In genomic region chr11:75814369-75814685, GRCh38 we compare ENCODE assay signal across 8 cellular contexts. TPM values are rescaled to one million over a fixed set of nuclear protein-coding genes. Genes with fewer than 3 reads are reported as not detected.
DNase-seq lines count a peak whose midpoint lies in the region; ATAC-seq, FAIRE-seq and TF ChIP-seq lines count a peak whose summit lies in the region.

No MANE protein-coding gene starts in this region.

- TF ChIP-seq POLR2A in GM12891 (IDR thresholded peaks at IDR 0.05; ENCODE audit: low read depth, low read length): no peak

- 2% methylated on average over 13 of the region's 13 CpGs for WGBS in hepatocyte (ENCODE audit: low lambda C conversion rate, missing lambda C conversion rate)

- H3K4me3 Mint-ChIP-seq in CD14-positive monocyte: peak overlapping the region in 1 of 2 donors; percentile 97
- no peak overlapping the region for H3K4me3 Mint-ChIP-seq in stimulated activated effector memory CD8-positive, alpha-beta T cell treated with anti-CD3 and anti-CD28 coated beads, Interleukin-12 subunit alpha, Interleukin-12 subunit beta, amount 100 ng/mL, for 72 hours

- H3K4me3 ChIP-seq in WI38 (ENCODE audit: low read depth, low read length): peak overlapping the region; percentile 89
- H3K4me3 ChIP-seq in hepatocyte: peak overlapping the region; percentile 13

- no peaks in the 10 kb centered on the region for H3K36me3 ChIP-seq in hepatocyte (replicated peaks; ENCODE audit: insufficient read depth, low read depth)

- no peak for FAIRE-seq in GM12891 (lab: Jason Lieb, UNC)

- peaks cover 19% of the 10 kb centered on the region for H3K4me1 ChIP-seq in hepatocyte (ENCODE audit: insufficient read depth)

- peak overlapping the region; percentile 50 for H2AFZ ChIP-seq in hepatocyte

- peaks cover 0 to 3% of the 10 kb centered on the region in 2 donors for H3K36me3 Mint-ChIP-seq in CD14-positive monocyte
- peaks cover 9% of the 10 kb centered on the region for H3K36me3 Mint-ChIP-seq in stimulated activated effector memory CD8-positive, alpha-beta T cell treated with anti-CD3 and anti-CD28 coated beads, Interleukin-12 subunit alpha, Interleukin-12 subunit beta, amount 100 ng/mL, for 72 hours

- no peaks in the 10 kb centered on the region for H3K27me3 ChIP-seq in hepatocyte

- intact Hi-C loops in CD14-positive monocyte (cut with micrococcal nuclease): loop anchor here in 1 of 2 donors (5.0 kb wide), 1 partner anchor 42 kb away; no protein-coding TSS in a partner anchor

- H3K9me2 ChIP-seq in hepatocyte (replicated peaks; ENCODE audit: insufficient read depth): no peaks in the 10 kb centered on the region

- H3K9me3 Mint-ChIP-seq in CD14-positive monocyte: peaks cover 0 to 3% (median 0%) of the 10 kb centered on the region in 7 donors
- no peaks in the 10 kb centered on the region for H3K9me3 Mint-ChIP-seq in stimulated activated effector memory CD8-positive, alpha-beta T cell treated with anti-CD3 and anti-CD28 coated beads, Interleukin-12 subunit alpha, Interleukin-12 subunit beta, amount 100 ng/mL, for 72 hours

- H4K20me1 ChIP-seq in hepatocyte (ENCODE audit: insufficient read depth, poor library complexity, severe bottlenecking): no peaks in the 10 kb centered on the region

- H3K4me1 Mint-ChIP-seq in CD14-positive monocyte: peaks cover 57% of the 10 kb centered on the region
- peaks cover 7% of the 10 kb centered on the region for H3K4me1 Mint-ChIP-seq in stimulated activated effector memory CD8-positive, alpha-beta T cell treated with anti-CD3 and anti-CD28 coated beads, Interleukin-12 subunit alpha, Interleukin-12 subunit beta, amount 100 ng/mL, for 72 hours

- H3K27ac Mint-ChIP-seq in CD14-positive monocyte: peak overlapping the region in 6 of 7 donors; percentile 94 to 98 (median 98)
- no peak overlapping the region for H3K27ac Mint-ChIP-seq in stimulated activated effector memory CD8-positive, alpha-beta T cell treated with anti-CD3 and anti-CD28 coated beads, Interleukin-12 subunit alpha, Interleukin-12 subunit beta, amount 100 ng/mL, for 72 hours

- DNase-seq in CD14-positive monocyte (ENCODE audit: low spot score) (no peak), hepatocyte (ENCODE audit: low spot score) (no peak), AG08395 (ENCODE audit: low spot score) (no peak), GM12891 (ENCODE audit: insufficient read length, low spot score) (no peak)
- DNase-seq in stimulated activated effector memory CD8-positive, alpha-beta T cell treated with anti-CD3 and anti-CD28 coated beads, Interleukin-12 subunit alpha, Interleukin-12 subunit beta, amount 100 ng/mL, for 72 hours (ENCODE audit: low spot score in 2 of 2): no peak

- H3K9me3 ChIP-seq in hepatocyte (ENCODE audit: low read depth): no peaks in the 10 kb centered on the region

- H3K4me2 ChIP-seq in hepatocyte: peak overlapping the region; percentile 77

- no peaks in the 10 kb centered on the region for H3K27me3 Mint-ChIP-seq in CD14-positive monocyte (ENCODE audit: low read depth in 3 of 3)

- H3K27ac ChIP-seq in hepatocyte: peak overlapping the region; percentile 82

- TF ChIP-seq CTCF in CD14-positive monocyte (IDR thresholded peaks at IDR 0.05): no peak
- no peak for TF ChIP-seq CTCF in WI38 (IDR thresholded peaks at IDR 0.05; ENCODE audit: low read depth, low read length)
- TF ChIP-seq CTCF in hepatocyte (IDR thresholded peaks at IDR 0.05; ENCODE audit: poor library complexity): no peak

- peak; percentile 25 for ATAC-seq in GM19043 (IDR thresholded peaks at IDR 0.05; ENCODE audit: low read depth, unreplicated experiment)
- peak; percentile 20 for ATAC-seq in HG03196 (IDR thresholded peaks at IDR 0.05; ENCODE audit: unreplicated experiment)
- peak; percentile 56 for ATAC-seq in stimulated activated effector memory CD8-positive, alpha-beta T cell treated with anti-CD3 and anti-CD28 coated beads, Interleukin-12 subunit alpha, Interleukin-12 subunit beta, amount 100 ng/mL, for 72 hours

- peaks cover 39% of the 10 kb centered on the region for H3K79me2 ChIP-seq in hepatocyte

TF ChIP-seq in GM12891, 5 proteins besides CTCF, POLR2A, EP300 and RAD21:
- TF ChIP-seq POLR2AphosphoS5 (IDR thresholded peaks at IDR 0.05; ENCODE audit: low read depth, low read length) (no peak; the same call in 1 of the 2 replicates), TAF1 (IDR thresholded peaks at IDR 0.05; ENCODE audit: low read depth, low read length) (no peak), POU2F2 (IDR thresholded peaks at IDR 0.05; ENCODE audit: low read depth, low read length) (no peak), SPI1 (IDR thresholded peaks at IDR 0.05; ENCODE audit: low read depth, low read length) (no peak), PAX5 (IDR thresholded peaks at IDR 0.05; ENCODE audit: insufficient read depth, low read length, severe bottlenecking) (no peak)

RNA-seq across cellular contexts. Expression of gene UVRAG, which starts 0.7 kb away (rescaled TPM):
- polyA plus RNA-seq in CD14-positive monocyte (10 to 100 TPM; 13.7 to 20.0 TPM), hepatocyte (15.3 and 21.1 TPM in 2 replicates)
- total RNA-seq in hepatocyte: 25.2 and 36.5 TPM in 2 replicates
- 26.7 TPM for polyA plus RNA-seq in GM12891 (2012; ENCODE audit: low read depth, missing spikeins)

RNA-seq across cellular contexts. Expression of gene DGAT2, which starts 45.7 kb away (rescaled TPM):
- 10 to 100 TPM in 1 of 2 donors, 1 to 10 TPM in 1; 7.0 to 18.4 TPM for polyA plus RNA-seq in CD14-positive monocyte
- 52.6 and 60.5 TPM in 2 replicates for total RNA-seq in hepatocyte
- polyA plus RNA-seq in hepatocyte: 27.5 and 55.6 TPM in 2 replicates
- 4.6 TPM for polyA plus RNA-seq in GM12891 (2012; ENCODE audit: low read depth, missing spikeins)
